18 cellular contexts compared by ENCODE assay signal in the genomic region with DNA sequence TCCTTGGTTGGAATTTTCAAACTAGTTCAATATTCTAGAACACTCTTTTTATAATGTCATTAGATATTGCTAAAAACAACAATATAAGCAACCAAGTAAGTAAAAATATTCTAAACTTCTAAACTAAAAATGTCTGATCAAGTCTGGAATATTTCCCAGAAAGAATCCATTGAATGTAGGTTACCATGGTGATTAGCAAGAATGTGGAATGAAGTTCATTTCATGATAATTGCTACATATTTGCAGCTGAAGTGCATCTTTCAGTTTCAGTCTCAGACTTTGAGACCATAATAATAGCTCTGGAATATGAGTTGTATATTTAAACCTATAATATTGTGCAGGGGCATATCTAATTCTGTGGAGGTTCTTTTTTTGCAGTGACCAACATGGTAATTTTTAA.
"Had no signal": no experiment of that assay in that cellular context is flagged by ENCODE, and none has a peak within 500 bp of the region (broad histone marks: within the 10 kb centered on the region; RNA-seq: fewer than 3 reads in every experiment).

No MANE protein-coding gene starts in this region.

- H3K27me3 ChIP-seq: left lung, right atrium auricular region, upper lobe of right lung had no signal

- ATAC-seq: activated CD4-positive, CD25-positive, alpha-beta regulatory T cell treated with anti-CD3 and anti-CD28 coated beads, Interleukin-2, amount 50 U/mL, for 24 hours; activated CD8-positive, alpha-beta T cell treated with anti-CD3 and anti-CD28 coated beads, Interleukin-2, amount 10 ng/mL, durations not matched to agents 7 days and 5 days; esophagus mucosa; left lung; stimulated activated naive CD8-positive, alpha-beta T cell treated with anti-CD3 and anti-CD28 coated beads, Interleukin-15, amount 100 ng/mL, for 72 hours; upper lobe of right lung had no signal

- H3K27me3 Mint-ChIP-seq: activated CD4-positive, alpha-beta T cell treated with anti-CD3 and anti-CD28 coated beads, Interleukin-2, amount 10 ng/mL, durations not matched to agents 7 days and 5 days; activated T-cell treated with anti-CD3 and anti-CD28 coated beads, Interleukin-2, amount 50 U/mL, for 24 hours; progenitor cell of endocrine pancreas; stimulated activated naive CD8-positive, alpha-beta T cell treated with anti-CD3 and anti-CD28 coated beads, Interleukin-15, amount 100 ng/mL, for 72 hours had no signal

- H3K4me3 Mint-ChIP-seq: activated CD4-positive, alpha-beta T cell treated with anti-CD3 and anti-CD28 coated beads, Interleukin-2, amount 10 ng/mL, durations not matched to agents 7 days and 5 days; activated CD8-positive, alpha-beta T cell treated with anti-CD3 and anti-CD28 coated beads, Interleukin-2, amount 10 ng/mL, durations not matched to agents 7 days and 5 days; activated naive CD4-positive, alpha-beta T cell treated with anti-CD3 and anti-CD28 coated beads for 36 hours; activated T-cell treated with anti-CD3 and anti-CD28 coated beads, Interleukin-2, amount 50 U/mL, for 24 hours; nephron progenitor cell; stimulated activated naive CD8-positive, alpha-beta T cell treated with anti-CD3 and anti-CD28 coated beads, Interleukin-15, amount 100 ng/mL, for 72 hours had no signal

- H3K4me1 Mint-ChIP-seq: activated CD4-positive, alpha-beta T cell treated with anti-CD3 and anti-CD28 coated beads, Interleukin-2, amount 10 ng/mL, durations not matched to agents 7 days and 5 days; nephron progenitor cell; stimulated activated naive CD8-positive, alpha-beta T cell treated with anti-CD3 and anti-CD28 coated beads, Interleukin-15, amount 100 ng/mL, for 72 hours had no signal

- H3K4me1 ChIP-seq: left lung, right atrium auricular region, upper lobe of right lung had no signal

- FAIRE-seq: bronchial epithelial cell had no signal

- H3K27ac Mint-ChIP-seq: activated CD4-positive, alpha-beta T cell treated with anti-CD3 and anti-CD28 coated beads, Interleukin-2, amount 10 ng/mL, durations not matched to agents 7 days and 5 days; activated CD8-positive, alpha-beta T cell treated with anti-CD3 and anti-CD28 coated beads, Interleukin-2, amount 10 ng/mL, durations not matched to agents 7 days and 5 days; activated naive CD4-positive, alpha-beta T cell treated with anti-CD3 and anti-CD28 coated beads for 36 hours; activated T-cell treated with anti-CD3 and anti-CD28 coated beads, Interleukin-2, amount 50 U/mL, for 24 hours; nephron progenitor cell; progenitor cell of endocrine pancreas; stimulated activated naive CD8-positive, alpha-beta T cell treated with anti-CD3 and anti-CD28 coated beads, Interleukin-15, amount 100 ng/mL, for 72 hours had no signal

- DNase-seq: activated CD4-positive, alpha-beta T cell treated with anti-CD3 and anti-CD28 coated beads, Interleukin-2, amount 10 ng/mL, durations not matched to agents 7 days and 5 days; activated CD8-positive, alpha-beta T cell treated with anti-CD3 and anti-CD28 coated beads, Interleukin-2, amount 10 ng/mL, durations not matched to agents 7 days and 5 days; activated naive CD4-positive, alpha-beta T cell treated with anti-CD3 and anti-CD28 coated beads for 36 hours; activated T-cell treated with anti-CD3 and anti-CD28 coated beads, Interleukin-2, amount 50 U/mL, for 24 hours; cerebellar nuclear complex; effector CD4-positive, alpha-beta T cell; hypothalamus; left lung; nephron progenitor cell; stimulated activated CD4-positive, alpha-beta T cell treated with anti-CD3 and anti-CD28 coated beads, Interleukin-2, amount 100 ng/mL, for 24 hours; stimulated activated naive CD8-positive, alpha-beta T cell treated with anti-CD3 and anti-CD28 coated beads, Interleukin-15, amount 100 ng/mL, for 72 hours; upper lobe of right lung had no signal

- H3K27ac ChIP-seq: left lung, right atrium auricular region, thoracic aorta, upper lobe of right lung had no signal

- H3K36me3 ChIP-seq: left lung, right atrium auricular region, thoracic aorta, upper lobe of right lung had no signal

- H3K9me3 Mint-ChIP-seq: activated CD4-positive, alpha-beta T cell treated with anti-CD3 and anti-CD28 coated beads, Interleukin-2, amount 10 ng/mL, durations not matched to agents 7 days and 5 days; activated naive CD4-positive, alpha-beta T cell treated with anti-CD3 and anti-CD28 coated beads for 36 hours; activated T-cell treated with anti-CD3 and anti-CD28 coated beads, Interleukin-2, amount 50 U/mL, for 24 hours; nephron progenitor cell; stimulated activated naive CD8-positive, alpha-beta T cell treated with anti-CD3 and anti-CD28 coated beads, Interleukin-15, amount 100 ng/mL, for 72 hours had no signal

- H3K9me3 ChIP-seq: left lung, right atrium auricular region, thoracic aorta, upper lobe of right lung had no signal

- H3K4me3 ChIP-seq: left lung, right atrium auricular region, thoracic aorta, upper lobe of right lung had no signal
